In genomic region chr7:134660242-134660785, GRCh38 we compare ENCODE assay signal across 14 cellular contexts. TPM values are rescaled to one million over a fixed set of nuclear protein-coding genes. Genes with fewer than 3 reads are reported as not detected.
DNase-seq lines count a peak whose midpoint lies in the region; ATAC-seq, FAIRE-seq and TF ChIP-seq lines count a peak whose summit lies in the region.
"Had no signal": no experiment of that assay in that cellular context is flagged by ENCODE, and none has a peak within 500 bp of the region (broad histone marks: within the 10 kb centered on the region; RNA-seq: fewer than 3 reads in every experiment).

No MANE protein-coding gene starts in this region.

- no peaks in the 10 kb centered on the region for H3K9me3 Mint-ChIP-seq in astrocyte (ENCODE audit: unreplicated experiment)
- H3K9me3 Mint-ChIP-seq in effector memory CD8-positive, alpha-beta T cell: peaks cover 0 to 8% of the 10 kb centered on the region in 2 donors

- H3K9me3 ChIP-seq in HEK293 (ENCODE audit: control insufficient read depth, insufficient read depth, low read depth, low read length) (no peaks in the 10 kb centered on the region), astrocyte (ENCODE audit: insufficient read depth, low read depth, low read length) (no peaks in the 10 kb centered on the region), upper lobe of right lung (no peaks in the 10 kb centered on the region)
- H3K9me3 ChIP-seq: neutrophil had no signal

- no peaks in the 10 kb centered on the region for H3K27me3 Mint-ChIP-seq in astrocyte (ENCODE audit: low read depth, unreplicated experiment)
- H3K27me3 Mint-ChIP-seq in effector memory CD8-positive, alpha-beta T cell: no peaks in the 10 kb centered on the region

- peak overlapping the region; percentile 57 for H3K4me2 ChIP-seq in astrocyte (ENCODE audit: low read length)

- H3K4me3 ChIP-seq in HEK293 (ENCODE audit: low read depth, low read length) (no peak overlapping the region), astrocyte (ENCODE audit: insufficient read depth, low read depth, low read length) (peak overlapping the region; percentile 18), upper lobe of right lung (no peak overlapping the region)

- H3K36me3 ChIP-seq in HEK293 (ENCODE audit: control insufficient read depth in 2 of 2, insufficient read depth in 1 of 2, low read length in 2 of 2) (peaks cover 0 to 18% of the 10 kb centered on the region in 2 experiments; a peak in 1 of 3 replicates), astrocyte (ENCODE audit: insufficient read depth, low read length) (peaks cover 8% of the 10 kb centered on the region), upper lobe of right lung (peaks cover 13% of the 10 kb centered on the region)

- DNase-seq in astrocyte (ENCODE audit: low read depth) (peak; percentile 33), inferior parietal cortex (ENCODE audit: extremely low spot score) (peak; percentile 23), upper lobe of right lung (no peak), NCI-H774 (lab: John Stamatoyannopoulos, UW) (no peak)
- DNase-seq in effector memory CD8-positive, alpha-beta T cell: no peak
- no peak for DNase-seq in activated CD8-positive, alpha-beta memory T cell treated with anti-CD3 and anti-CD28 coated beads for 24 hours
- DNase-seq: activated naive CD4-positive, alpha-beta T cell; COR-L47; NCI-H446 treated with DMSO at 0.1 percent for 48 hours; stimulated activated naive CD4-positive, alpha-beta T cell had no signal

- POLR2A ChIA-PET in HEK293 (lab: Yijun Ruan, JAX): interaction anchor here (0.5 to 1.0 kb wide), 3 partner anchors 14 to 509 kb away, joined by 3 to 4 read pairs (median 4); partner anchors contain the start of gene BPGM

- TF ChIP-seq CTCF in HEK293 (tag by site-specific recombination; IDR thresholded peaks at IDR 0.05) (no peak), astrocyte (IDR thresholded peaks at IDR 0.05; ENCODE audit: insufficient read depth, low read depth, low read length) (no peak), upper lobe of right lung (IDR thresholded peaks at IDR 0.05) (no peak)

- FAIRE-seq in astrocyte (lab: Jason Lieb, UNC): no peak
- FAIRE-seq: GM18507, islet of Langerhans had no signal

- H3K79me2 ChIP-seq in astrocyte (ENCODE audit: insufficient read depth, low read length): peaks cover 64% of the 10 kb centered on the region

- CTCF ChIA-PET in HEK293 (lab: Yijun Ruan, JAX): interaction anchor here (0.6 kb wide), 1 partner anchor 24 kb away, joined by 3 read pairs; no protein-coding TSS in a partner anchor

- peak overlapping the region; percentile 75 for H3K9ac ChIP-seq in astrocyte (ENCODE audit: low read length)

- peaks cover 19% of the 10 kb centered on the region for H3K36me3 Mint-ChIP-seq in astrocyte (ENCODE audit: low read depth, unreplicated experiment)
- peaks cover 20% of the 10 kb centered on the region for H3K36me3 Mint-ChIP-seq in effector memory CD8-positive, alpha-beta T cell (ENCODE audit: insufficient read depth)

- ATAC-seq in effector memory CD8-positive, alpha-beta T cell (replicated peaks): no peak
- ATAC-seq in upper lobe of right lung: no peak

- H3K27ac Mint-ChIP-seq in astrocyte (ENCODE audit: unreplicated experiment): peak overlapping the region; percentile 94
- H3K27ac Mint-ChIP-seq in effector memory CD8-positive, alpha-beta T cell: peak overlapping the region in 1 of 2 donors; percentile 53

- H3K27me3 ChIP-seq in astrocyte (ENCODE audit: insufficient read depth, low read length) (no peaks in the 10 kb centered on the region), upper lobe of right lung (no peaks in the 10 kb centered on the region)
- H3K27me3 ChIP-seq: neutrophil had no signal

- intact Hi-C loops in upper lobe of right lung (cut with DNase I): no loop called here

- no peaks in the 10 kb centered on the region for H3K4me1 ChIP-seq in HEK293 (ENCODE audit: control insufficient read depth, insufficient read depth, low read length)
- peaks cover 34% of the 10 kb centered on the region for H3K4me1 ChIP-seq in astrocyte (ENCODE audit: insufficient read depth, low read length)
- no peaks in the 10 kb centered on the region for H3K4me1 ChIP-seq in upper lobe of right lung

- peak overlapping the region; percentile 41 for H2AFZ ChIP-seq in astrocyte (ENCODE audit: low read depth, low read length)

- peaks cover 54% of the 10 kb centered on the region for H3K4me1 Mint-ChIP-seq in astrocyte (ENCODE audit: low read depth, unreplicated experiment)
- peaks cover 21 to 23% of the 10 kb centered on the region in 2 donors for H3K4me1 Mint-ChIP-seq in effector memory CD8-positive, alpha-beta T cell (ENCODE audit: low read depth in 2 of 2)

- H3K4me3 Mint-ChIP-seq in astrocyte (ENCODE audit: unreplicated experiment): peak overlapping the region; percentile 58
- no peak overlapping the region for H3K4me3 Mint-ChIP-seq in effector memory CD8-positive, alpha-beta T cell

- no peaks in the 10 kb centered on the region for H4K20me1 ChIP-seq in astrocyte (ENCODE audit: insufficient read depth, low read length)

- H3K27ac ChIP-seq in HEK293 (ENCODE audit: extremely low read depth, low read depth, low read length) (no peak overlapping the region), astrocyte (ENCODE audit: low read depth, low read length) (peak overlapping the region; percentile 94), upper lobe of right lung (no peak overlapping the region)
- H3K27ac ChIP-seq: neutrophil had no signal

TF ChIP-seq in HEK293, 187 proteins besides CTCF, POLR2A, EP300 and RAD21:
- peak; percentile 88 for TF ChIP-seq ZNF677 (tag by site-specific recombination; IDR thresholded peaks at IDR 0.05)
- TF ChIP-seq SETDB1 (IDR thresholded peaks at IDR 0.05; ENCODE audit: insufficient read length, low read length): no peak

RNA-seq across cellular contexts. Expression of gene BPGM, which starts 13.7 kb away (rescaled TPM):
- total RNA-seq in astrocyte (37.3 and 37.4 TPM in 2 replicates), upper lobe of right lung (14.8 TPM)

Comparison
In these comparisons a context has a peak if more than half of its experiments do, and no peak if none do; other contexts are left out.
1. DNase-seq: peak in astrocyte (single experiment) and inferior parietal cortex (single experiment); none in effector memory CD8-positive, alpha-beta T cell (0 of 3), upper lobe of right lung (single experiment), NCI-H774 (single experiment) and activated CD8-positive, alpha-beta memory T cell treated with anti-CD3 and anti-CD28 coated beads for 24 hours (single experiment).